ENCODE assay signal across 27 cellular contexts in genomic region chr13:94291631-94292322, GRCh38.
"Had no signal": no experiment of that assay in that cellular context is flagged by ENCODE, and none has a peak within 500 bp of the region (broad histone marks: within the 10 kb centered on the region; RNA-seq: fewer than 3 reads in every experiment).

No MANE protein-coding gene starts in this region.

- H3K36me3 Mint-ChIP-seq: naive B cell; stimulated activated naive B cell treated with anti-CD40 and anti-IgM and Interleukin-4, amounts not matched to agents 10 μg/mL and 1 μg/mL and 100 μg/mL, for 72 hours had no signal

- H3K4me3 ChIP-seq: esophagus muscularis mucosa, gastrocnemius medialis, heart right ventricle, left lung, lung, right atrium auricular region, spleen had no signal

- FAIRE-seq: colon, urothelium cell line had no signal

- H3K9me3 Mint-ChIP-seq: dendritic cell treated with granulocyte-macrophage colony-stimulating factor and Interleukin-4, amounts not matched to agents 40 ng/mL and 50 ng/mL, for 4 days; effector memory CD8-positive, alpha-beta T cell; nephron progenitor cell; stimulated activated naive B cell treated with anti-CD40 and anti-IgM and Interleukin-4, amounts not matched to agents 10 μg/mL and 1 μg/mL and 100 μg/mL, for 72 hours; stimulated activated naive CD8-positive, alpha-beta T cell treated with anti-CD3 and anti-CD28 coated beads, Interleukin-15, amount 100 ng/mL, for 72 hours had no signal

- H3K4me1 Mint-ChIP-seq: naive B cell; nephron progenitor cell; stimulated activated naive CD8-positive, alpha-beta T cell treated with anti-CD3 and anti-CD28 coated beads, Interleukin-15, amount 100 ng/mL, for 72 hours had no signal

- H3K27me3 ChIP-seq: esophagus muscularis mucosa, gastrocnemius medialis, heart right ventricle, left lung, neutrophil, right atrium auricular region, spleen had no signal

- H3K4me3 Mint-ChIP-seq: dendritic cell treated with granulocyte-macrophage colony-stimulating factor and Interleukin-4, amounts not matched to agents 40 ng/mL and 50 ng/mL, for 4 days; effector memory CD8-positive, alpha-beta T cell; naive B cell; nephron progenitor cell; stimulated activated naive B cell treated with anti-CD40 and anti-IgM and Interleukin-4, amounts not matched to agents 10 μg/mL and 1 μg/mL and 100 μg/mL, for 72 hours; stimulated activated naive CD8-positive, alpha-beta T cell treated with anti-CD3 and anti-CD28 coated beads, Interleukin-15, amount 100 ng/mL, for 72 hours had no signal

- H3K27ac Mint-ChIP-seq: dendritic cell treated with granulocyte-macrophage colony-stimulating factor and Interleukin-4, amounts not matched to agents 40 ng/mL and 50 ng/mL, for 4 days; effector memory CD8-positive, alpha-beta T cell; stimulated activated naive B cell treated with anti-CD40 and anti-IgM and Interleukin-4, amounts not matched to agents 10 μg/mL and 1 μg/mL and 100 μg/mL, for 72 hours; stimulated activated naive CD8-positive, alpha-beta T cell treated with anti-CD3 and anti-CD28 coated beads, Interleukin-15, amount 100 ng/mL, for 72 hours had no signal

- H3K36me3 ChIP-seq: esophagus muscularis mucosa, gastrocnemius medialis, heart right ventricle, left lung, neutrophil, right atrium auricular region, spleen had no signal

- H3K27ac ChIP-seq: epithelial cell of prostate, esophagus muscularis mucosa, gastrocnemius medialis, heart right ventricle, left lung, neutrophil, right atrium auricular region, spleen had no signal

- DNase-seq: cerebellar nuclear complex; effector memory CD8-positive, alpha-beta T cell; gastrocnemius medialis; heart right ventricle; islet precursor cell; left lung; mesenchymal stem cell; midbrain; naive B cell; nephron progenitor cell; posterior cingulate gyrus; spleen; stimulated activated CD4-positive, alpha-beta T cell treated with anti-CD3 and anti-CD28 coated beads, Interleukin-15, amount 100 ng/mL, for 24 hours; stimulated activated CD4-positive, alpha-beta T cell treated with anti-CD3 and anti-CD28 coated beads, Interleukin-2, amount 100 ng/mL, for 24 hours; stimulated activated CD4-positive, alpha-beta T cell treated with anti-CD3 and anti-CD28 coated beads, Interleukin-4, amount 100 ng/mL, for 4 hours; stimulated activated naive B cell treated with anti-CD40 and anti-IgM and Interleukin-4, amounts not matched to agents 10 μg/mL and 1 μg/mL and 100 μg/mL, for 72 hours; stimulated activated naive CD8-positive, alpha-beta T cell treated with anti-CD3 and anti-CD28 coated beads, Interleukin-15, amount 100 ng/mL, for 72 hours; substantia nigra; trophoblast cell had no signal

- ATAC-seq: effector memory CD8-positive, alpha-beta T cell; gastrocnemius medialis; heart right ventricle; left lung; stimulated activated naive B cell treated with anti-CD40 and anti-IgM and Interleukin-4, amounts not matched to agents 10 μg/mL and 1 μg/mL and 100 μg/mL, for 72 hours; stimulated activated naive CD8-positive, alpha-beta T cell treated with anti-CD3 and anti-CD28 coated beads, Interleukin-15, amount 100 ng/mL, for 72 hours had no signal

- H3K4me1 ChIP-seq: esophagus muscularis mucosa, gastrocnemius medialis, heart right ventricle, left lung, right atrium auricular region, spleen had no signal

- H3K9me3 ChIP-seq: esophagus muscularis mucosa, gastrocnemius medialis, heart right ventricle, left lung, neutrophil, right atrium auricular region, spleen had no signal

- H3K27me3 Mint-ChIP-seq: dendritic cell treated with granulocyte-macrophage colony-stimulating factor and Interleukin-4, amounts not matched to agents 40 ng/mL and 50 ng/mL, for 4 days; naive B cell; stimulated activated naive CD8-positive, alpha-beta T cell treated with anti-CD3 and anti-CD28 coated beads, Interleukin-15, amount 100 ng/mL, for 72 hours had no signal
